Comparison of ENCODE assay signal across 1 cellular context in the genomic region with DNA sequence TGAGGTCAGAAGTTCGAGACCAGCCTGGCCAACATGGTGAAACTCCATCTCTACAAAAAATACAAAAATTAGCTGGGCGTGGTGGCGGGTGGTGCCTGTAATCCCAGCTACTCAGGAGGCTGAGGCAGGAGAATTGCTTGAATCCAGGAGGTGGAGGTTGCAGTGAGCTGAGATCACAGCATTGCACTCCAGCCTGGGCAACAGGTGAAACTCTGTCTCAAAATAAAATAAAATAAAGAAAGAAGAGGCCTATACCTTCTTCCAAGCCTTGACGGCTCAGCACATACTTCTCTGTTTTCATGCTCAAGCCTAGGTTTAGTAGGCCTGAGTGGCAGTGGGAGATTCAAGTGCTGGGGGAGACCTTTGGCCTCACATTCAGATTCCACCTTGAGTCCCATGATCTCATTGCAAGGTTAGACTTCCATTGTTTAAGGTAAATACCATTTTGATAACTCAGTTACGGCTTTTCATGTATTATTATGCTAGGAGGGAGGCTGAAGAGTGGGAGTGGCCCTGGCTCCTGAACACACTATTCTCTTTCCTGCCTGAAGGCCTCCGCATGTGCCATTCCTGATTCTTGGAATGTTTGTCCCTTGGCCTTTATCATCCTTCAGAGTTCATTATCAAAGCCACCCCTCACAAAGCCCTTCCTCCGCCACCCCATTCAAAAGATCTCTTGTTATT.
A peak's percentile ranks its signal among the peaks of the same experiment; 100 is the strongest.
TF ChIP-seq lines count a peak whose summit lies in the region.

No MANE protein-coding gene starts in this region.

TF ChIP-seq in HEK293, 187 proteins besides CTCF, POLR2A, EP300 and RAD21 (continued from another document):
- TF ChIP-seq, protein P1, sequence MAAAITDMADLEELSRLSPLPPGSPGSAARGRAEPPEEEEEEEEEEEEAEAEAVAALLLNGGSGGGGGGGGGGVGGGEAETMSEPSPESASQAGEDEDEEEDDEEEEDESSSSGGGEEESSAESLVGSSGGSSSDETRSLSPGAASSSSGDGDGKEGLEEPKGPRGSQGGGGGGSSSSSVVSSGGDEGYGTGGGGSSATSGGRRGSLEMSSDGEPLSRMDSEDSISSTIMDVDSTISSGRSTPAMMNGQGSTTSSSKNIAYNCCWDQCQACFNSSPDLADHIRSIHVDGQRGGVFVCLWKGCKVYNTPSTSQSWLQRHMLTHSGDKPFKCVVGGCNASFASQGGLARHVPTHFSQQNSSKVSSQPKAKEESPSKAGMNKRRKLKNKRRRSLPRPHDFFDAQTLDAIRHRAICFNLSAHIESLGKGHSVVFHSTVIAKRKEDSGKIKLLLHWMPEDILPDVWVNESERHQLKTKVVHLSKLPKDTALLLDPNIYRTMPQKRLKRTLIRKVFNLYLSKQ (tag by site-specific recombination; IDR thresholded peaks at IDR 0.05; ENCODE audit: borderline replicate concordance): no peak
- peak; percentile 6; the same call in 1 of the 2 replicates for TF ChIP-seq ZNF169 (tag by site-specific recombination; IDR thresholded peaks at IDR 0.05)
